In genomic region chr1:85274969-85275453, GRCh38 we compare ENCODE assay signal across 8 cellular contexts. TPM values are rescaled to one million over a fixed set of nuclear protein-coding genes. Genes with fewer than 3 reads are reported as not detected.
A peak's percentile ranks its signal among the peaks of the same experiment; 100 is the strongest.
DNase-seq lines count a peak whose midpoint lies in the region; ATAC-seq and TF ChIP-seq lines count a peak whose summit lies in the region.

No MANE protein-coding gene starts in this region.

- DNase-seq in AG04450 (ENCODE audit: low read depth, low spot score) (no peak), H4 (ENCODE audit: low spot score) (peak; percentile 65), T-helper 17 cell (no peak), fibroblast of villous mesenchyme (ENCODE audit: low read depth) (peak; percentile 92), NCI-H1436 treated with DMSO at 0.1 percent for 48 hours (lab: John Stamatoyannopoulos, UW) (no peak)

- TF ChIP-seq CTCF in AG04450 (IDR thresholded peaks at IDR 0.05; ENCODE audit: low read depth, low read length) (no peak), fibroblast of villous mesenchyme (IDR thresholded peaks at IDR 0.05; ENCODE audit: insufficient read depth, low read depth, low read length) (no peak)

- H3K36me3 Mint-ChIP-seq in T-helper 17 cell (ENCODE audit: low read depth), result peaks cover 4% of the 10 kb centered on the region

- peak overlapping the region; percentile 97 for H3K9ac ChIP-seq in skeletal muscle satellite cell (ENCODE audit: low read depth, low read length)

- H3K9me3 ChIP-seq in AG04450 (ENCODE audit: control insufficient read depth, insufficient read depth, low read length) (no peaks in the 10 kb centered on the region; the same call in 1 of the 2 replicates), T-helper 17 cell (ENCODE audit: control insufficient read depth, low read length, poor library complexity, severe bottlenecking) (no peaks in the 10 kb centered on the region), skeletal muscle satellite cell (replicated peaks; ENCODE audit: low read length) (no peaks in the 10 kb centered on the region)

- H3K4me2 ChIP-seq in skeletal muscle satellite cell (ENCODE audit: low read length), result peak overlapping the region; percentile 82

- peak overlapping the region; percentile 94 for H3K4me3 Mint-ChIP-seq in T-helper 17 cell

- H3K27ac ChIP-seq in AG04450 (ENCODE audit: low read depth, low read length), result no peak overlapping the region

- peaks cover 54% of the 10 kb centered on the region for H3K4me1 Mint-ChIP-seq in T-helper 17 cell

- peak overlapping the region; percentile 98 for H3K4me3 ChIP-seq in AG04450 (ENCODE audit: low read depth, low read length)
- peak overlapping the region; percentile 74 for H3K4me3 ChIP-seq in fibroblast of villous mesenchyme (ENCODE audit: low read depth, low read length)
- H3K4me3 ChIP-seq in skeletal muscle satellite cell (ENCODE audit: low read length), result peak overlapping the region; percentile 97

- no peaks in the 10 kb centered on the region for H3K27me3 Mint-ChIP-seq in T-helper 17 cell

- POLR2A ChIA-PET in AG04450 (lab: Yijun Ruan, JAX), result no interaction called here

- CTCF ChIA-PET in AG04450 (lab: Charles Lee), result interaction anchor here (0.6 to 8.3 kb wide), 6 partner anchors 15 to 418 kb away, joined by 3 to 100 read pairs (median 5); partner anchors contain the start of gene C1orf52

- H3K4me1 ChIP-seq in skeletal muscle satellite cell (ENCODE audit: control insufficient read depth, insufficient read depth, low read length), result peaks cover 33% of the 10 kb centered on the region

- H3K36me3 ChIP-seq in skeletal muscle satellite cell (ENCODE audit: insufficient read depth, low read length), result peaks cover 28% of the 10 kb centered on the region

- H3K27ac Mint-ChIP-seq in T-helper 17 cell, result peak overlapping the region; percentile 89

- ATAC-seq in T-helper 17 cell (no peak), HG03520 (IDR thresholded peaks at IDR 0.05; ENCODE audit: unreplicated experiment) (no peak), HG03571 (IDR thresholded peaks at IDR 0.05; ENCODE audit: unreplicated experiment) (no peak)

- no peaks in the 10 kb centered on the region for H3K27me3 ChIP-seq in AG04450 (ENCODE audit: control insufficient read depth, insufficient read depth, low read length)
- H3K27me3 ChIP-seq in skeletal muscle satellite cell (ENCODE audit: control insufficient read depth, insufficient read depth, low read length), result no peaks in the 10 kb centered on the region

RNA-seq across cellular contexts. Expression of gene BCL10, which starts 1.4 kb away (rescaled TPM):
- 17.2 and 19.4 TPM in 2 replicates for polyA plus RNA-seq in AG04450 (2011; rRNA removed)
- 19.7 and 22.8 TPM in 2 replicates for polyA minus RNA-seq in AG04450 (2011; rRNA and poly(A)+ RNA removed)
- total RNA-seq in H4 (2014; rRNA removed; shearing (Covaris generic)), result 13.1 and 19.8 TPM in 2 replicates
- 10 to 100 TPM; 49.8 to 51.9 TPM for total RNA-seq in T-helper 17 cell
- total RNA-seq in fibroblast of villous mesenchyme, result 23.2 and 36.7 TPM in 2 replicates
- 31.7 and 38.4 TPM in 2 replicates for total RNA-seq in skeletal muscle satellite cell (2012; rRNA removed)

RNA-seq across cellular contexts. Expression of gene C1orf52, which starts 15.5 kb away (rescaled TPM):
- polyA plus RNA-seq in AG04450 (2011; rRNA removed), result 28.0 and 31.2 TPM in 2 replicates
- 11.4 and 15.4 TPM in 2 replicates for polyA minus RNA-seq in AG04450 (2011; rRNA and poly(A)+ RNA removed)
- 15.2 and 16.6 TPM in 2 replicates for total RNA-seq in H4 (2014; rRNA removed; shearing (Covaris generic))
- total RNA-seq in T-helper 17 cell, result 10 to 100 TPM; 51.5 to 51.7 TPM
- 14.2 and 23.7 TPM in 2 replicates for total RNA-seq in fibroblast of villous mesenchyme
- 8.9 and 12.9 TPM in 2 replicates for total RNA-seq in skeletal muscle satellite cell (2012; rRNA removed)

Comparison
In these comparisons a context has a peak if more than half of its experiments do, and no peak if none do; other contexts are left out.
1. DNase-seq: peak in H4 (single experiment) and fibroblast of villous mesenchyme (single experiment); none in AG04450 (single experiment), T-helper 17 cell (0 of 3) and NCI-H1436 treated with DMSO at 0.1 percent for 48 hours (single experiment).
2. Peak in every context shown above with its lines, with median percentiles within 50 percentile points of each other: H3K4me3 ChIP-seq.